ENCODE assay signal across 28 cellular contexts in genomic region chr2:120535081-120535480, GRCh38.
"Had no signal": no experiment of that assay in that cellular context is flagged by ENCODE, and none has a peak within 500 bp of the region (broad histone marks: within the 10 kb centered on the region; RNA-seq: fewer than 3 reads in every experiment).

No MANE protein-coding gene starts in this region.

- H3K9me3 ChIP-seq: colonic mucosa, esophagus squamous epithelium, gastrocnemius medialis, gastroesophageal sphincter had no signal

- H3K27me3 ChIP-seq: colonic mucosa, esophagus muscularis mucosa, gastrocnemius medialis, heart left ventricle, heart right ventricle had no signal

- H3K4me3 Mint-ChIP-seq: dendritic cell treated with granulocyte-macrophage colony-stimulating factor and Interleukin-4, amounts not matched to agents 40 ng/mL and 50 ng/mL, for 4 days; effector memory CD8-positive, alpha-beta T cell; endodermal cell had no signal

- H3K4me3 ChIP-seq: colonic mucosa, coronary artery, dorsolateral prefrontal cortex, esophagus muscularis mucosa, esophagus squamous epithelium, gastrocnemius medialis, gastroesophageal sphincter, heart left ventricle, heart right ventricle had no signal

- DNase-seq: colonic mucosa; cortex of kidney; dermis blood vessel endothelial cell; effector CD4-positive, alpha-beta T cell; effector CD8-positive, alpha-beta T cell; effector memory CD4-positive, alpha-beta T cell; effector memory CD8-positive, alpha-beta T cell; endodermal cell; erythroblast; esophagus squamous epithelium; foreskin fibroblast; foreskin keratinocyte; foreskin melanocyte; gastrocnemius medialis; glutamatergic neuron; heart left ventricle; heart right ventricle had no signal

- H3K27ac Mint-ChIP-seq: dendritic cell treated with granulocyte-macrophage colony-stimulating factor and Interleukin-4, amounts not matched to agents 40 ng/mL and 50 ng/mL, for 4 days; effector memory CD8-positive, alpha-beta T cell; endodermal cell had no signal

- ATAC-seq: effector memory CD8-positive, alpha-beta T cell; esophagus mucosa; foreskin keratinocyte; gastrocnemius medialis; gastroesophageal sphincter; heart left ventricle had no signal

- H3K9me3 Mint-ChIP-seq: dendritic cell treated with granulocyte-macrophage colony-stimulating factor and Interleukin-4, amounts not matched to agents 40 ng/mL and 50 ng/mL, for 4 days; effector memory CD8-positive, alpha-beta T cell had no signal

- H3K4me1 ChIP-seq: colonic mucosa, foreskin keratinocyte had no signal

- H3K27ac ChIP-seq: colonic mucosa, coronary artery, dorsolateral prefrontal cortex, epithelial cell of prostate, esophagus muscularis mucosa, esophagus squamous epithelium, foreskin keratinocyte, gastroesophageal sphincter had no signal

- H3K27me3 Mint-ChIP-seq: dendritic cell treated with granulocyte-macrophage colony-stimulating factor and Interleukin-4, amounts not matched to agents 40 ng/mL and 50 ng/mL, for 4 days had no signal

- H3K36me3 ChIP-seq: colonic mucosa, esophagus muscularis mucosa, esophagus squamous epithelium, gastrocnemius medialis, gastroesophageal sphincter, heart left ventricle, heart right ventricle had no signal

- FAIRE-seq: colon, endometrium, endothelial cell of umbilical vein, frontal cortex had no signal
